Comparison of ENCODE assay signal across 2 cellular contexts in the genomic region with DNA sequence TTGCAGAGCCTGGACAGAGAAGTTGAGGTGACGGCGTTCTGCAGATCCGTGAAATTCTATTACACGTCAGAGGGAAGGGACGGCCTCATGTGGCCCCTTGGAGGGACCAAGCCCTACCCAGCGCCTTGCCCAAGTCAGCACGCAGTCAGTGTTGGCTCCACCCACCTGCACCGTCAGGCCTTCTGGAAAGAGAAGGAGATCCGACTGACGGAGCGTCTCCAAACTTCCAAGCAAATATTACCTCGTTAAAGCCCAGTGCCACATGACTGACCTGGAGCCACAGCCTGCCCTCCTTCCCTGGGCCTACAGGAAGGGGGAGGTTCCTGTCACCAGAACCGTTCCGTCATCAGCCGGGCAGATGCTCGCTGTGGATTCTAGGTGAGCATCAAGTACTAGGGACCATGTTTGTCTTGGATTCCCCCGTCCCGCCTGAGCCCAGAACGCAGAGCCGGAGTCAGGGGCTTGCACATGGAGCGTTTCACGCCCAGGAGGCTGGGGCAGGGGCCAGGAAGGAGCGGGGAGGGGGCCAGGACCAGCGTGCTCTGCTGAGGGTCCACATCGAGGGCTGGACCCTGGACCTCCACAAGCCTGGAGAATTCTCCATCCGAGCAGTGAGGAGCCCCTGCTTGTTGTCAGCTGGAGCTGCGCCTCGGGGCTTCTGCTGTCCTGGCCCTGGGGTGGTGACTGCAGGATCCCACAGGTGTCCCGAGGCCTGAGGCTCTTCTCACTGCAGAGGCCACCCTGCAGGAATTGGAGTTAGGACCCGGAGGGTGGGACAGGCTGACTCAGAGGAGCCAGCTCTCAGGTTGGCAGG.
TF ChIP-seq lines count a peak whose summit lies in the region.

No MANE protein-coding gene starts in this region.

TF ChIP-seq in SK-N-SH, 30 proteins besides CTCF, POLR2A, EP300 and RAD21 (continued from another document):
- TF ChIP-seq SIN3A (IDR thresholded peaks at IDR 0.05; ENCODE audit: borderline replicate concordance, low read depth, low read length) (no peak), FOSL2 (IDR thresholded peaks at IDR 0.05; ENCODE audit: borderline replicate concordance, low read depth) (no peak), TAF1 (IDR thresholded peaks at IDR 0.05; ENCODE audit: borderline replicate concordance, low read depth, low read length) (no peak), SMC3 (IDR thresholded peaks at IDR 0.05; ENCODE audit: low read depth, low read length) (no peak), CHD2 (IDR thresholded peaks at IDR 0.05; ENCODE audit: low read length, partially characterized antibody) (no peak), RXRA (IDR thresholded peaks at IDR 0.05; ENCODE audit: borderline replicate concordance, low read depth) (no peak)
- TF ChIP-seq, protein P1, sequence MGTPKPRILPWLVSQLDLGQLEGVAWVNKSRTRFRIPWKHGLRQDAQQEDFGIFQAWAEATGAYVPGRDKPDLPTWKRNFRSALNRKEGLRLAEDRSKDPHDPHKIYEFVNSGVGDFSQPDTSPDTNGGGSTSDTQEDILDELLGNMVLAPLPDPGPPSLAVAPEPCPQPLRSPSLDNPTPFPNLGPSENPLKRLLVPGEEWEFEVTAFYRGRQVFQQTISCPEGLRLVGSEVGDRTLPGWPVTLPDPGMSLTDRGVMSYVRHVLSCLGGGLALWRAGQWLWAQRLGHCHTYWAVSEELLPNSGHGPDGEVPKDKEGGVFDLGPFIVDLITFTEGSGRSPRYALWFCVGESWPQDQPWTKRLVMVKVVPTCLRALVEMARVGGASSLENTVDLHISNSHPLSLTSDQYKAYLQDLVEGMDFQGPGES (IDR thresholded peaks at IDR 0.05; ENCODE audit: low read depth, low read length) = no peak
- TF ChIP-seq, protein P2, sequence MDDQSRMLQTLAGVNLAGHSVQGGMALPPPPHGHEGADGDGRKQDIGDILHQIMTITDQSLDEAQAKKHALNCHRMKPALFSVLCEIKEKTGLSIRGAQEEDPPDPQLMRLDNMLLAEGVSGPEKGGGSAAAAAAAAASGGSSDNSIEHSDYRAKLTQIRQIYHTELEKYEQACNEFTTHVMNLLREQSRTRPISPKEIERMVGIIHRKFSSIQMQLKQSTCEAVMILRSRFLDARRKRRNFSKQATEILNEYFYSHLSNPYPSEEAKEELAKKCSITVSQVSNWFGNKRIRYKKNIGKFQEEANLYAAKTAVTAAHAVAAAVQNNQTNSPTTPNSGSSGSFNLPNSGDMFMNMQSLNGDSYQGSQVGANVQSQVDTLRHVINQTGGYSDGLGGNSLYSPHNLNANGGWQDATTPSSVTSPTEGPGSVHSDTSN (IDR thresholded peaks at IDR 0.05) = no peak
- TF ChIP-seq, protein P3, sequence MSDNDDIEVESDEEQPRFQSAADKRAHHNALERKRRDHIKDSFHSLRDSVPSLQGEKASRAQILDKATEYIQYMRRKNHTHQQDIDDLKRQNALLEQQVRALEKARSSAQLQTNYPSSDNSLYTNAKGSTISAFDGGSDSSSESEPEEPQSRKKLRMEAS (IDR thresholded peaks at IDR 0.05; ENCODE audit: low read depth) = no peak
- TF ChIP-seq, protein P4, sequence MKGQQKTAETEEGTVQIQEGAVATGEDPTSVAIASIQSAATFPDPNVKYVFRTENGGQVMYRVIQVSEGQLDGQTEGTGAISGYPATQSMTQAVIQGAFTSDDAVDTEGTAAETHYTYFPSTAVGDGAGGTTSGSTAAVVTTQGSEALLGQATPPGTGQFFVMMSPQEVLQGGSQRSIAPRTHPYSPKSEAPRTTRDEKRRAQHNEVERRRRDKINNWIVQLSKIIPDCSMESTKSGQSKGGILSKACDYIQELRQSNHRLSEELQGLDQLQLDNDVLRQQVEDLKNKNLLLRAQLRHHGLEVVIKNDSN (IDR thresholded peaks at IDR 0.05; ENCODE audit: borderline replicate concordance, low read depth) = no peak

TF ChIP-seq in SK-N-SH treated with all-trans-retinoic acid at 6 μM for 48 hours, 23 proteins besides CTCF, POLR2A, EP300 and RAD21 (continued from another document):
- TF ChIP-seq, protein P5, sequence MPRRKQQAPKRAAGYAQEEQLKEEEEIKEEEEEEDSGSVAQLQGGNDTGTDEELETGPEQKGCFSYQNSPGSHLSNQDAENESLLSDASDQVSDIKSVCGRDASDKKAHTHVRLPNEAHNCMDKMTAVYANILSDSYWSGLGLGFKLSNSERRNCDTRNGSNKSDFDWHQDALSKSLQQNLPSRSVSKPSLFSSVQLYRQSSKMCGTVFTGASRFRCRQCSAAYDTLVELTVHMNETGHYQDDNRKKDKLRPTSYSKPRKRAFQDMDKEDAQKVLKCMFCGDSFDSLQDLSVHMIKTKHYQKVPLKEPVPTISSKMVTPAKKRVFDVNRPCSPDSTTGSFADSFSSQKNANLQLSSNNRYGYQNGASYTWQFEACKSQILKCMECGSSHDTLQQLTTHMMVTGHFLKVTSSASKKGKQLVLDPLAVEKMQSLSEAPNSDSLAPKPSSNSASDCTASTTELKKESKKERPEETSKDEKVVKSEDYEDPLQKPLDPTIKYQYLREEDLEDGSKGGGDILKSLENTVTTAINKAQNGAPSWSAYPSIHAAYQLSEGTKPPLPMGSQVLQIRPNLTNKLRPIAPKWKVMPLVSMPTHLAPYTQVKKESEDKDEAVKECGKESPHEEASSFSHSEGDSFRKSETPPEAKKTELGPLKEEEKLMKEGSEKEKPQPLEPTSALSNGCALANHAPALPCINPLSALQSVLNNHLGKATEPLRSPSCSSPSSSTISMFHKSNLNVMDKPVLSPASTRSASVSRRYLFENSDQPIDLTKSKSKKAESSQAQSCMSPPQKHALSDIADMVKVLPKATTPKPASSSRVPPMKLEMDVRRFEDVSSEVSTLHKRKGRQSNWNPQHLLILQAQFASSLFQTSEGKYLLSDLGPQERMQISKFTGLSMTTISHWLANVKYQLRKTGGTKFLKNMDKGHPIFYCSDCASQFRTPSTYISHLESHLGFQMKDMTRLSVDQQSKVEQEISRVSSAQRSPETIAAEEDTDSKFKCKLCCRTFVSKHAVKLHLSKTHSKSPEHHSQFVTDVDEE (CRISPR knock-in tag; IDR thresholded peaks at IDR 0.05) = no peak
- TF ChIP-seq ZNF70 (CRISPR knock-in tag; IDR thresholded peaks at IDR 0.05) (no peak), GLIS3 (CRISPR knock-in tag; IDR thresholded peaks at IDR 0.05) (no peak), ZC3H10 (CRISPR knock-in tag; IDR thresholded peaks at IDR 0.05) (no peak), PPARA (CRISPR knock-in tag; IDR thresholded peaks at IDR 0.05; ENCODE audit: borderline replicate concordance) (no peak), TCF4 (CRISPR knock-in tag; IDR thresholded peaks at IDR 0.05; ENCODE audit: borderline replicate concordance) (no peak), BACH2 (CRISPR knock-in tag; IDR thresholded peaks at IDR 0.05; ENCODE audit: borderline replicate concordance) (no peak)
